ENCODE assay signal across 13 cellular contexts in the genomic region with DNA sequence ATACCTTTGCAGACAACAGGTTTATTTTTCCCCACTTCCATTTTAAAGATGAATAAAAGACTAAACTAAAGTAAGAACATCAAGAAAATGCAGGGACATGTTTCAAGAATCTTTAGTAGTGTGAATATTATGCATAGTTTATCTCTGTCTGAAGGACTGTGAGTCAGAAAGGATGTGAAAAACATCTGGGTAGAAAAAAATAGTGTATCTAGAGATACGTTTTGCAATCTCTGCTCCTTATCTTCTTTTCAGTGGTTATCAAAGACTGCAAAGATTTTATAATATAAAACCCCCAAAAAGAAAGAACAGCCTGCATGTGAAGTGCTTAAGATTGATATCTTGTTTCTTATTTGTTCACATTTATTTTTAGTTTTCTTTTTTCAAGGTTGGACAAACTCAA.
DNase-seq lines count a peak whose midpoint lies in the region; ATAC-seq, FAIRE-seq and TF ChIP-seq lines count a peak whose summit lies in the region.
"Had no signal": no experiment of that assay in that cellular context is flagged by ENCODE, and none has a peak within 500 bp of the region (broad histone marks: within the 10 kb centered on the region; RNA-seq: fewer than 3 reads in every experiment).

No MANE protein-coding gene starts in this region.

- no peaks in the 10 kb centered on the region for H3K36me3 Mint-ChIP-seq in astrocyte (ENCODE audit: low read depth, unreplicated experiment)

- DNase-seq in AG09309 (ENCODE audit: low read depth) (peak; percentile 14), GM03348 (ENCODE audit: low spot score) (peak; percentile 61), astrocyte (ENCODE audit: low read depth) (peak; percentile 46), hepatocyte (ENCODE audit: low spot score) (no peak), iPS-NIHi11 (ENCODE audit: low spot score) (no peak), cerebellar nuclear complex (lab: John Stamatoyannopoulos, UW) (no peak), NCI-H748 treated with DMSO at 0.1 percent for 48 hours (lab: John Stamatoyannopoulos, UW) (no peak)
- DNase-seq: activated CD4-positive, alpha-beta T cell treated with anti-CD3 and anti-CD28 coated beads, Interleukin-2, amount 50 U/mL, for 48 hours; endodermal cell; hippocampal formation; stimulated activated CD4-positive, alpha-beta T cell treated with anti-CD3 and anti-CD28 coated beads, Interleukin-4, amount 100 ng/mL, for 1 hour had no signal

- no peaks in the 10 kb centered on the region for H3K27me3 Mint-ChIP-seq in astrocyte (ENCODE audit: low read depth, unreplicated experiment)

- H3K79me2 ChIP-seq in astrocyte (ENCODE audit: insufficient read depth, low read length): no peaks in the 10 kb centered on the region
- H3K79me2 ChIP-seq in hepatocyte: no peaks in the 10 kb centered on the region

- H3K9ac ChIP-seq in astrocyte (ENCODE audit: low read length): no peak overlapping the region

- peaks cover 26% of the 10 kb centered on the region for H3K4me1 Mint-ChIP-seq in astrocyte (ENCODE audit: low read depth, unreplicated experiment)
- H3K4me1 Mint-ChIP-seq: endodermal cell had no signal

- H3K4me3 ChIP-seq in AG09309 (ENCODE audit: control insufficient read depth, low read depth, low read length) (no peak overlapping the region), astrocyte (ENCODE audit: insufficient read depth, low read depth, low read length) (no peak overlapping the region), hepatocyte (no peak overlapping the region)

- no peak for FAIRE-seq in astrocyte (lab: Jason Lieb, UNC)
- FAIRE-seq: D721Med had no signal

- H3K4me2 ChIP-seq in astrocyte (ENCODE audit: low read length) (peak overlapping the region; percentile 59), hepatocyte (no peak overlapping the region)

- TF ChIP-seq CTCF in AG09309 (IDR thresholded peaks at IDR 0.05; ENCODE audit: control insufficient read depth, insufficient read depth, low read depth, low read length, missing control alignments): no peak
- no peak for TF ChIP-seq CTCF in astrocyte (IDR thresholded peaks at IDR 0.05; ENCODE audit: insufficient read depth, low read depth, low read length)
- TF ChIP-seq CTCF in hepatocyte (IDR thresholded peaks at IDR 0.05; ENCODE audit: poor library complexity): no peak

- H2AFZ ChIP-seq in astrocyte (ENCODE audit: low read depth, low read length) (no peak overlapping the region), hepatocyte (no peak overlapping the region)

- H3K4me1 ChIP-seq in astrocyte (ENCODE audit: insufficient read depth, low read length) (peaks cover 11% of the 10 kb centered on the region), hepatocyte (ENCODE audit: insufficient read depth) (peaks cover 4% of the 10 kb centered on the region)

- H3K27ac Mint-ChIP-seq in astrocyte (ENCODE audit: unreplicated experiment): peak overlapping the region; percentile 79
- H3K27ac Mint-ChIP-seq: endodermal cell had no signal

- H3K9me3 Mint-ChIP-seq in astrocyte (ENCODE audit: unreplicated experiment): no peaks in the 10 kb centered on the region
- H3K9me3 Mint-ChIP-seq: endodermal cell had no signal

- H3K27me3 ChIP-seq in astrocyte (ENCODE audit: insufficient read depth, low read length) (no peaks in the 10 kb centered on the region), hepatocyte (no peaks in the 10 kb centered on the region)

- WGBS in hepatocyte (ENCODE audit: low lambda C conversion rate, missing lambda C conversion rate): 17% methylated on average over 1 of the region's 1 CpG

- H4K20me1 ChIP-seq in astrocyte (ENCODE audit: insufficient read depth, low read length): no peaks in the 10 kb centered on the region
- no peaks in the 10 kb centered on the region for H4K20me1 ChIP-seq in hepatocyte (ENCODE audit: insufficient read depth, poor library complexity, severe bottlenecking)

- H3K4me3 Mint-ChIP-seq in astrocyte (ENCODE audit: unreplicated experiment): no peak overlapping the region
- H3K4me3 Mint-ChIP-seq: endodermal cell had no signal

- H3K9me2 ChIP-seq in hepatocyte (replicated peaks; ENCODE audit: insufficient read depth): no peaks in the 10 kb centered on the region

- H3K27ac ChIP-seq in astrocyte (ENCODE audit: low read depth, low read length): no peak overlapping the region
- H3K27ac ChIP-seq in hepatocyte: peak overlapping the region; percentile 14

- no peaks in the 10 kb centered on the region for H3K36me3 ChIP-seq in astrocyte (ENCODE audit: insufficient read depth, low read length)
- no peaks in the 10 kb centered on the region for H3K36me3 ChIP-seq in hepatocyte (replicated peaks; ENCODE audit: insufficient read depth, low read depth)

- H3K9me3 ChIP-seq in astrocyte (ENCODE audit: insufficient read depth, low read depth, low read length) (no peaks in the 10 kb centered on the region), hepatocyte (ENCODE audit: low read depth) (no peaks in the 10 kb centered on the region)

- no peak for ATAC-seq in HG03342 (IDR thresholded peaks at IDR 0.05; ENCODE audit: unreplicated experiment)

Comparison
In these comparisons a context has a peak if more than half of its experiments do, and no peak if none do; other contexts are left out.
1. DNase-seq: peak in AG09309 (single experiment), GM03348 (single experiment) and astrocyte (single experiment); none in hepatocyte (single experiment), iPS-NIHi11 (single experiment), cerebellar nuclear complex (0 of 2) and NCI-H748 treated with DMSO at 0.1 percent for 48 hours (single experiment).